In genomic region chr2:108633379-108633778, GRCh38 we compare ENCODE assay signal across 14 cellular contexts.
DNase-seq lines count a peak whose midpoint lies in the region; ATAC-seq and TF ChIP-seq lines count a peak whose summit lies in the region.
"Had no signal": no experiment of that assay in that cellular context is flagged by ENCODE, and none has a peak within 500 bp of the region (broad histone marks: within the 10 kb centered on the region; RNA-seq: fewer than 3 reads in every experiment).

No MANE protein-coding gene starts in this region.

- H3K36me3 Mint-ChIP-seq in CD4-positive, alpha-beta T cell (ENCODE audit: low read depth) = peaks cover 30% of the 10 kb centered on the region

- H3K36me3 ChIP-seq in HEK293 (ENCODE audit: control insufficient read depth in 2 of 2, insufficient read depth in 1 of 2, low read length in 2 of 2) (no peaks in the 10 kb centered on the region; a peak in 1 of 3 replicates), lower lobe of right lung (no peaks in the 10 kb centered on the region)

- ATAC-seq in CD4-positive, alpha-beta T cell (ENCODE audit: poor library complexity) = no peak
- ATAC-seq in lower lobe of right lung = no peak
- no peak for ATAC-seq in HG03469 (IDR thresholded peaks at IDR 0.05; ENCODE audit: unreplicated experiment)
- ATAC-seq: activated naive CD8-positive, alpha-beta T cell treated with anti-CD3 and anti-CD28 coated beads, Interleukin-2, amount 50 U/mL, for 24 hours had no signal

- H3K27ac Mint-ChIP-seq in CD4-positive, alpha-beta T cell = peak overlapping the region; percentile 75
- H3K27ac Mint-ChIP-seq: activated naive CD8-positive, alpha-beta T cell treated with anti-CD3 and anti-CD28 coated beads, Interleukin-2, amount 50 U/mL, for 24 hours had no signal

- H3K27me3 ChIP-seq in CD4-positive, alpha-beta T cell (ENCODE audit: control insufficient read depth, insufficient read depth, low read length) = no peaks in the 10 kb centered on the region
- H3K27me3 ChIP-seq in lower lobe of right lung (ENCODE audit: low read depth) = no peaks in the 10 kb centered on the region

- no peak for TF ChIP-seq CTCF in CD4-positive, alpha-beta T cell (IDR thresholded peaks at IDR 0.05)
- TF ChIP-seq CTCF in HEK293 (tag by site-specific recombination; IDR thresholded peaks at IDR 0.05) (no peak), VCaP (conservative IDR thresholded peaks at IDR 0.05) (no peak), lower lobe of right lung (IDR thresholded peaks at IDR 0.05) (no peak)

- DNase-seq in CD4-positive, alpha-beta T cell = no peak
- DNase-seq in lower lobe of right lung (no peak), NCI-H2081 treated with DMSO at 0.1 percent for 48 hours (lab: John Stamatoyannopoulos, UW) (no peak)
- no peak for DNase-seq in activated CD4-positive, alpha-beta T cell treated with anti-CD3 and anti-CD28 coated beads, Interleukin-2, amount 50 U/mL, for 4 hours
- DNase-seq: activated CD4-positive, alpha-beta T cell treated with anti-CD3 and anti-CD28 coated beads, Interleukin-2, amount 50 U/mL, for 1 hour; activated naive CD8-positive, alpha-beta T cell treated with anti-CD3 and anti-CD28 coated beads, Interleukin-2, amount 50 U/mL, for 24 hours; activated T-cell treated with anti-CD3 and anti-CD28 coated beads, Interleukin-2, amount 50 U/mL, for 48 hours; foreskin melanocyte; MM.1S; T1000 had no signal

- H3K4me1 ChIP-seq in HEK293 (ENCODE audit: control insufficient read depth, insufficient read depth, low read length) (peaks cover 13% of the 10 kb centered on the region), lower lobe of right lung (peaks cover 81% of the 10 kb centered on the region)

- no peaks in the 10 kb centered on the region for H3K9me3 ChIP-seq in CD4-positive, alpha-beta T cell (ENCODE audit: control insufficient read depth, low read length)
- H3K9me3 ChIP-seq in HEK293 (ENCODE audit: control insufficient read depth, insufficient read depth, low read depth, low read length) (no peaks in the 10 kb centered on the region), lower lobe of right lung (no peaks in the 10 kb centered on the region)

- H3K4me1 Mint-ChIP-seq in CD4-positive, alpha-beta T cell (ENCODE audit: low read depth) = peaks cover 74% of the 10 kb centered on the region

- POLR2A ChIA-PET in CD4-positive, alpha-beta T cell (lab: Charles Lee) = interaction anchor here (0.8 to 2.1 kb wide), 7 partner anchors 9 to 28 kb away, joined by 3 to 9 read pairs (median 4); no protein-coding TSS in a partner anchor
- POLR2A ChIA-PET in HEK293 (lab: Yijun Ruan, JAX) = no interaction called here

- CTCF ChIA-PET in CD4-positive, alpha-beta T cell (lab: Charles Lee) = interaction anchor here (0.5 to 7.4 kb wide), 3 partner anchors 15 to 82 kb away, joined by 3 to 309 read pairs (median 3); no protein-coding TSS in a partner anchor
- CTCF ChIA-PET in HEK293 (lab: Yijun Ruan, JAX) = interaction anchor here (0.6 to 5.3 kb wide), 7 partner anchors 9 to 274 kb away, joined by 3 to 98 read pairs (median 4); no protein-coding TSS in a partner anchor

- H3K27me3 Mint-ChIP-seq in CD4-positive, alpha-beta T cell = no peaks in the 10 kb centered on the region
- H3K27me3 Mint-ChIP-seq: activated naive CD8-positive, alpha-beta T cell treated with anti-CD3 and anti-CD28 coated beads, Interleukin-2, amount 50 U/mL, for 24 hours had no signal

- no peak overlapping the region for H3K27ac ChIP-seq in CD4-positive, alpha-beta T cell (ENCODE audit: low read depth, low read length)
- no peak overlapping the region for H3K27ac ChIP-seq in HEK293 (ENCODE audit: extremely low read depth, low read depth, low read length)
- peak overlapping the region; percentile 99 for H3K27ac ChIP-seq in VCaP
- H3K27ac ChIP-seq in lower lobe of right lung = peak overlapping the region; percentile 20

- intact Hi-C loops in CD4-positive, alpha-beta T cell (cut with DNase I, micrococcal nuclease) = no loop called here
- intact Hi-C loops in lower lobe of right lung (cut with DNase I) = no loop called here

- H3K4me3 ChIP-seq in HEK293 (ENCODE audit: low read depth, low read length) (no peak overlapping the region), lower lobe of right lung (no peak overlapping the region)

- no peaks in the 10 kb centered on the region for H3K9me3 Mint-ChIP-seq in CD4-positive, alpha-beta T cell
- H3K9me3 Mint-ChIP-seq: activated naive CD8-positive, alpha-beta T cell treated with anti-CD3 and anti-CD28 coated beads, Interleukin-2, amount 50 U/mL, for 24 hours; nephron had no signal

- H3K4me3 Mint-ChIP-seq in CD4-positive, alpha-beta T cell = no peak overlapping the region
- H3K4me3 Mint-ChIP-seq: activated naive CD8-positive, alpha-beta T cell treated with anti-CD3 and anti-CD28 coated beads, Interleukin-2, amount 50 U/mL, for 24 hours; nephron had no signal

TF ChIP-seq in HEK293, 187 proteins besides CTCF, POLR2A, EP300 and RAD21:
- TF ChIP-seq ZNF350 (tag by site-specific recombination; IDR thresholded peaks at IDR 0.05) = no peak
- TF ChIP-seq, protein P1, sequence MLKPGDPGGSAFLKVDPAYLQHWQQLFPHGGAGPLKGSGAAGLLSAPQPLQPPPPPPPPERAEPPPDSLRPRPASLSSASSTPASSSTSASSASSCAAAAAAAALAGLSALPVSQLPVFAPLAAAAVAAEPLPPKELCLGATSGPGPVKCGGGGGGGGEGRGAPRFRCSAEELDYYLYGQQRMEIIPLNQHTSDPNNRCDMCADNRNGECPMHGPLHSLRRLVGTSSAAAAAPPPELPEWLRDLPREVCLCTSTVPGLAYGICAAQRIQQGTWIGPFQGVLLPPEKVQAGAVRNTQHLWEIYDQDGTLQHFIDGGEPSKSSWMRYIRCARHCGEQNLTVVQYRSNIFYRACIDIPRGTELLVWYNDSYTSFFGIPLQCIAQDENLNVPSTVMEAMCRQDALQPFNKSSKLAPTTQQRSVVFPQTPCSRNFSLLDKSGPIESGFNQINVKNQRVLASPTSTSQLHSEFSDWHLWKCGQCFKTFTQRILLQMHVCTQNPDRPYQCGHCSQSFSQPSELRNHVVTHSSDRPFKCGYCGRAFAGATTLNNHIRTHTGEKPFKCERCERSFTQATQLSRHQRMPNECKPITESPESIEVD (tag by site-specific recombination; IDR thresholded peaks at IDR 0.05) = peak; percentile 70

Comparison
In these comparisons a context has a peak if more than half of its experiments do, and no peak if none do; other contexts are left out.
1. H3K27ac ChIP-seq: peak in VCaP (single experiment) and lower lobe of right lung (single experiment); none in CD4-positive, alpha-beta T cell (single experiment) and HEK293 (single experiment).